Comparison of ENCODE assay signal across 8 cellular contexts in the genomic region with DNA sequence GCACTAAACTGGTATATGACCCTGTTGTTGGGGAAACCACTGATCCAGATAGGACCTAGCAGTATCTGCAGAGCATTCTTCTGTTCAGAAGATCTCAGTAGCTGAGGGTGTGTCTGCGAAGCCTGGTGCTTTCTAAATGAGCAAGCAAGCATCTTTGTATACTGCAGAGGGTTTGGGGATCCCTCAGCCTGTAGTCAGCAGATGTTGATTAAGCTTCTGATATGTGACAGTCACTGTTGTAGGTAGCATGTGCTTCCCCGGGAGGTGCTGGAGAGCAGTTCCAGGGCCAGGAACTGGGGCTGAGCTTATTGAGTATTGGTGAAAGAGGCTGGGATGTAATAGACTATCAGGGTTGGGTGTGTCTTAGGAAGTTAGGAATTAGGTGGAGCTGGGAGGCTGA. TPM values are rescaled to one million over a fixed set of nuclear protein-coding genes. Genes with fewer than 3 reads are reported as not detected.
DNase-seq lines count a peak whose midpoint lies in the region; ATAC-seq lines count a peak whose summit lies in the region.

No MANE protein-coding gene starts in this region.

- no peak overlapping the region for H3K27ac ChIP-seq in CD8-positive, alpha-beta memory T cell (ENCODE audit: low read depth, low read length)
- H3K27ac ChIP-seq in HUES64 (ENCODE audit: low read depth, low read length): no peak overlapping the region
- H3K27ac ChIP-seq in naive thymus-derived CD4-positive, alpha-beta T cell (ENCODE audit: low read depth, low read length): peak overlapping the region; percentile 99

- H3K9me3 ChIP-seq in CD8-positive, alpha-beta memory T cell (ENCODE audit: low read length): no peaks in the 10 kb centered on the region
- no peaks in the 10 kb centered on the region for H3K9me3 ChIP-seq in HUES64 (ENCODE audit: insufficient read depth, low read depth, low read length)
- no peaks in the 10 kb centered on the region for H3K9me3 ChIP-seq in adipocyte (ENCODE audit: control insufficient read depth, low read length)
- H3K9me3 ChIP-seq in naive thymus-derived CD4-positive, alpha-beta T cell (ENCODE audit: control insufficient read depth in 2 of 3, low read length in 3 of 3): no peaks in the 10 kb centered on the region

- peaks cover 7% of the 10 kb centered on the region for H3K36me3 ChIP-seq in CD8-positive, alpha-beta memory T cell (ENCODE audit: insufficient read depth, low read length)
- H3K36me3 ChIP-seq in HUES64 (ENCODE audit: insufficient read depth, low read length): peaks cover 35% of the 10 kb centered on the region
- H3K36me3 ChIP-seq in adipocyte (ENCODE audit: control insufficient read depth, insufficient read depth, low read length, severe bottlenecking): peaks cover 15% of the 10 kb centered on the region
- peaks cover 0 to 37% (median 0%) of the 10 kb centered on the region in 3 experiments for H3K36me3 ChIP-seq in naive thymus-derived CD4-positive, alpha-beta T cell (ENCODE audit: control insufficient read depth in 2 of 3, insufficient read depth in 3 of 3, low read length in 3 of 3)

- H3K36me3 Mint-ChIP-seq in CD8-positive, alpha-beta memory T cell: peaks cover 0 to 47% (median 0%) of the 10 kb centered on the region in 3 donors
- peaks cover 0 to 9% (median 0%) of the 10 kb centered on the region in 5 donors for H3K36me3 Mint-ChIP-seq in naive thymus-derived CD4-positive, alpha-beta T cell

- H3K27me3 ChIP-seq in CD8-positive, alpha-beta memory T cell (ENCODE audit: insufficient read depth, low read length, poor library complexity, severe bottlenecking): no peaks in the 10 kb centered on the region
- H3K27me3 ChIP-seq in HUES64 (ENCODE audit: insufficient read depth, low read length) (no peaks in the 10 kb centered on the region), adipocyte (replicated peaks; ENCODE audit: control insufficient read depth, insufficient read depth, low read length) (no peaks in the 10 kb centered on the region)
- no peaks in the 10 kb centered on the region for H3K27me3 ChIP-seq in naive thymus-derived CD4-positive, alpha-beta T cell (ENCODE audit: control insufficient read depth in 2 of 2, insufficient read depth in 2 of 2, low read length in 2 of 2)

- POLR2A ChIA-PET in CD8-positive, alpha-beta memory T cell (lab: Charles Lee): interaction anchor here (5.2 kb wide), 1 partner anchor 21 kb away, joined by 61 read pairs; a partner anchor contains a TSS
- POLR2A ChIA-PET in naive thymus-derived CD4-positive, alpha-beta T cell (lab: Charles Lee): interaction anchor here (1.0 to 11.1 kb wide), 5 partner anchors 9 to 63 kb away, joined by 3 to 187 read pairs (median 4); a partner anchor contains a TSS

- peaks cover 0 to 3% of the 10 kb centered on the region in 2 donors for H3K27me3 Mint-ChIP-seq in CD8-positive, alpha-beta memory T cell
- H3K27me3 Mint-ChIP-seq in naive thymus-derived CD4-positive, alpha-beta T cell: peaks cover 0 to 5% (median 0%) of the 10 kb centered on the region in 5 donors

- H3K4me3 Mint-ChIP-seq in CD8-positive, alpha-beta memory T cell: peak overlapping the region; percentile 85 to 97 (median 95)
- peak overlapping the region; percentile 86 to 98 (median 92) for H3K4me3 Mint-ChIP-seq in naive thymus-derived CD4-positive, alpha-beta T cell

- H3K9me3 Mint-ChIP-seq in CD8-positive, alpha-beta memory T cell: no peaks in the 10 kb centered on the region
- H3K9me3 Mint-ChIP-seq in naive thymus-derived CD4-positive, alpha-beta T cell: no peaks in the 10 kb centered on the region

- DNase-seq in CD8-positive, alpha-beta memory T cell: no peak
- no peak for DNase-seq in adipocyte (ENCODE audit: low read depth)
- no peak for DNase-seq in naive thymus-derived CD4-positive, alpha-beta T cell
- no peak for DNase-seq in GF-D8 (lab: John Stamatoyannopoulos, UW)
- DNase-seq in DMS114 treated with DMSO at 0.1 percent for 48 hours (lab: John Stamatoyannopoulos, UW; ENCODE audit: unreplicated experiment): no peak
- no peak for DNase-seq in retina

- H3K9ac ChIP-seq in HUES64 (ENCODE audit: low read depth, low read length): no peak overlapping the region
- H3K9ac ChIP-seq in adipocyte (ENCODE audit: low read length): peak overlapping the region; percentile 99

- H3K4me1 ChIP-seq in CD8-positive, alpha-beta memory T cell (ENCODE audit: insufficient read depth, low read length): peaks cover 32% of the 10 kb centered on the region
- H3K4me1 ChIP-seq in HUES64 (ENCODE audit: insufficient read depth, low read length) (peaks cover 11% of the 10 kb centered on the region), adipocyte (ENCODE audit: control insufficient read depth, insufficient read depth, low read length) (peaks cover 29% of the 10 kb centered on the region)
- peaks cover 27 to 32% of the 10 kb centered on the region in 2 donors for H3K4me1 ChIP-seq in naive thymus-derived CD4-positive, alpha-beta T cell (ENCODE audit: control insufficient read depth in 2 of 2, insufficient read depth in 2 of 2, low read length in 2 of 2)

- peaks cover 48 to 72% (median 57%) of the 10 kb centered on the region in 3 donors for H3K4me1 Mint-ChIP-seq in CD8-positive, alpha-beta memory T cell
- H3K4me1 Mint-ChIP-seq in naive thymus-derived CD4-positive, alpha-beta T cell: peaks cover 50 to 66% (median 59%) of the 10 kb centered on the region in 7 donors

- WGBS in HUES64: 91% methylated on average over 2 of the region's 2 CpGs

- intact Hi-C loops in naive thymus-derived CD4-positive, alpha-beta T cell (cut with micrococcal nuclease): loop anchor here (2.0 to 10.0 kb wide), 6 partner anchors 165 to 1176 kb away; a partner anchor contains a TSS

- CTCF ChIA-PET in CD8-positive, alpha-beta memory T cell (lab: Charles Lee): interaction anchor here (1.1 to 2.8 kb wide), 5 partner anchors 12 to 35 kb away, joined by 3 to 14 read pairs (median 4); a partner anchor contains a TSS
- CTCF ChIA-PET in naive thymus-derived CD4-positive, alpha-beta T cell (lab: Charles Lee): interaction anchor here (1.0 to 1.4 kb wide), 3 partner anchors 29 to 136 kb away, joined by 3 to 7 read pairs (median 5); no protein-coding TSS in a partner anchor

- H3K27ac Mint-ChIP-seq in CD8-positive, alpha-beta memory T cell: peak overlapping the region; percentile 12 to 98 (median 96)
- peak overlapping the region; percentile 34 to 99 (median 91) for H3K27ac Mint-ChIP-seq in naive thymus-derived CD4-positive, alpha-beta T cell

- ATAC-seq in naive thymus-derived CD4-positive, alpha-beta T cell: no peak
- no peak for ATAC-seq in GM18870 (IDR thresholded peaks at IDR 0.05; ENCODE audit: unreplicated experiment)

- H3K4me3 ChIP-seq in CD8-positive, alpha-beta memory T cell (ENCODE audit: low read length): no peak overlapping the region
- H3K4me3 ChIP-seq in HUES64 (ENCODE audit: low read length) (peak overlapping the region; percentile 76), adipocyte (ENCODE audit: low read length) (peak overlapping the region; percentile 98)
- no peak overlapping the region for H3K4me3 ChIP-seq in naive thymus-derived CD4-positive, alpha-beta T cell (ENCODE audit: low read length)

RNA-seq across cellular contexts. Expression of a gene that starts 1.5 kb away (rescaled TPM):
- 10 to 100 TPM; 79.2 to 79.7 TPM for total RNA-seq in CD8-positive, alpha-beta memory T cell
- polyA plus RNA-seq in CD8-positive, alpha-beta memory T cell: 3.2 TPM
- 36.3 TPM for polyA plus RNA-seq in HUES64 (2013, experiment 1 of 2)
- polyA plus RNA-seq in HUES64 (2013, experiment 2 of 2): 36.0 TPM
- total RNA-seq in naive thymus-derived CD4-positive, alpha-beta T cell: 10 to 100 TPM; 35.0 to 74.9 (median 48.8) TPM
- polyA plus RNA-seq in naive thymus-derived CD4-positive, alpha-beta T cell: 1 to 10 TPM; 1.4 to 3.7 TPM

RNA-seq across cellular contexts. Expression of a gene that starts 3.5 kb away (rescaled TPM):
- total RNA-seq in CD8-positive, alpha-beta memory T cell: 1 to 10 TPM; 5.3 to 5.8 TPM
- 16.0 TPM for polyA plus RNA-seq in CD8-positive, alpha-beta memory T cell
- 6.7 TPM for polyA plus RNA-seq in HUES64 (2013, experiment 1 of 2)
- 11.5 TPM for polyA plus RNA-seq in HUES64 (2013, experiment 2 of 2)
- total RNA-seq in naive thymus-derived CD4-positive, alpha-beta T cell: 10 to 100 TPM; 11.0 to 18.6 (median 13.8) TPM
- polyA plus RNA-seq in naive thymus-derived CD4-positive, alpha-beta T cell: 10 to 100 TPM; 31.8 to 37.0 TPM

RNA-seq across cellular contexts. Expression of a gene that starts 22.2 kb away (rescaled TPM):
- 100 to 1,000 TPM; 118 to 127 TPM for total RNA-seq in CD8-positive, alpha-beta memory T cell
- polyA plus RNA-seq in CD8-positive, alpha-beta memory T cell: 81.7 TPM
- polyA plus RNA-seq in HUES64 (2013, experiment 1 of 2): 64.1 TPM
- polyA plus RNA-seq in HUES64 (2013, experiment 2 of 2): 57.6 TPM
- total RNA-seq in naive thymus-derived CD4-positive, alpha-beta T cell: 100 to 1,000 TPM; 176 to 346 (median 212) TPM
- polyA plus RNA-seq in naive thymus-derived CD4-positive, alpha-beta T cell: 10 to 100 TPM; 55.5 to 80.7 TPM

RNA-seq across cellular contexts. Expression of a gene that starts 22.3 kb away (rescaled TPM):
- total RNA-seq in CD8-positive, alpha-beta memory T cell: 10 to 100 TPM; 68.2 to 70.9 TPM
- 18.9 TPM for polyA plus RNA-seq in CD8-positive, alpha-beta memory T cell
- polyA plus RNA-seq in HUES64 (2013, experiment 1 of 2): 107 TPM
- 100 TPM for polyA plus RNA-seq in HUES64 (2013, experiment 2 of 2)
- total RNA-seq in naive thymus-derived CD4-positive, alpha-beta T cell: 10 to 100 TPM; 11.3 to 57.2 (median 22.6) TPM
- 10 to 100 TPM; 11.4 to 14.8 TPM for polyA plus RNA-seq in naive thymus-derived CD4-positive, alpha-beta T cell

RNA-seq across cellular contexts. Expression of a gene that starts 33.6 kb away (rescaled TPM):
- total RNA-seq in CD8-positive, alpha-beta memory T cell: 100 to 1,000 TPM; 529 to 537 TPM
- polyA plus RNA-seq in CD8-positive, alpha-beta memory T cell: 135 TPM
- polyA plus RNA-seq in HUES64 (2013, experiment 1 of 2): 545 TPM
- polyA plus RNA-seq in HUES64 (2013, experiment 2 of 2): 504 TPM
- 100 to 1,000 TPM in 1 of 5 experiments, 10 to 100 TPM in 4; 73.1 to 169 (median 95.3) TPM for total RNA-seq in naive thymus-derived CD4-positive, alpha-beta T cell
- polyA plus RNA-seq in naive thymus-derived CD4-positive, alpha-beta T cell: 100 to 1,000 TPM; 126 to 145 TPM

Comparison
In these comparisons a context has a peak if more than half of its experiments do, and no peak if none do; other contexts are left out.
1. H3K4me3 ChIP-seq: peak in HUES64 (single experiment) and adipocyte (single experiment); none in CD8-positive, alpha-beta memory T cell (single experiment) and naive thymus-derived CD4-positive, alpha-beta T cell (single experiment).